In the genomic region with DNA sequence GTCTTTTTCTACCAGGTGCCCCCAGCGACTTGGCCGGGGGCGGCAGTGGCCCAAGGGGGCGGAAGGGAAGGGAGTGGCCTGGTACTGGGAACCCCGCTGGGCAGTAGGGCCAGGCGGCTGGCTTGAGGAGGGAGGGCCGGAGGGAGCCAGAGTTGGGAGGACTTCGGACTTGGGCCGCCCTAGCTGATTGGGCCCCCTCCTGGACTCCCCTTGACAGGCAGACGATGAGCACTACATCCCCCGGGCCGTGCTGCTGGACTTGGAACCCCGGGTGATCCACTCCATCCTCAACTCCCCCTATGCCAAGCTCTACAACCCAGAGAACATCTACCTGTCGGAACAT, we compare ENCODE assay signal across 8 cellular contexts. TPM values are rescaled to one million over a fixed set of nuclear protein-coding genes. Genes with fewer than 3 reads are reported as not detected.
DNase-seq lines count a peak whose midpoint lies in the region; ATAC-seq and TF ChIP-seq lines count a peak whose summit lies in the region.
"Not testable (repeated sequence)": the region's sequence is repeated elsewhere in the genome, so short reads cannot be mapped to it uniquely, and the experiment has no call there.

No MANE protein-coding gene starts in this region.

- intact Hi-C loops in IMR-90 (cut with micrococcal nuclease), result loop anchor here (5.0 kb wide), 1 partner anchor 53 kb away; the partner anchor contains the start of genes RETREG3 and TUBG1
- intact Hi-C loops in esophagus squamous epithelium (cut with DNase I), result not testable (repeated sequence)

- peak; percentile 22 for ATAC-seq in IMR-90 (ENCODE audit: low read depth)

- not testable (repeated sequence) for H3K14ac ChIP-seq in IMR-90 (replicated peaks; ENCODE audit: low read depth, low read length); neuronal stem cell (ENCODE audit: low read length)

- H3K9ac ChIP-seq in BLaER1; IMR-90 (ENCODE audit: low read depth, low read length); neuronal stem cell (ENCODE audit: low read depth, low read length, poor library complexity): not testable (repeated sequence)
- peak overlapping the region in 1 of 2 donors; percentile 73 for H3K9ac ChIP-seq in stomach smooth muscle (ENCODE audit: low read length in 2 of 2)

- H3K23ac ChIP-seq in IMR-90 (ENCODE audit: low read depth, low read length); neuronal stem cell (ENCODE audit: low read depth, low read length, poor library complexity): not testable (repeated sequence)

- no CpG with 5 or more reads among the region's 14 CpGs for WGBS in IMR-90 (ENCODE audit: extremely low coverage in 2 of 2, insufficient read length in 1 of 2), 2 experiments
- WGBS in esophagus squamous epithelium, 2 donors, result no CpG with 5 or more reads among the region's 14 CpGs
- WGBS in neuronal stem cell (ENCODE audit: extremely low coverage in 2 of 2, insufficient read length in 2 of 2, insufficient replicate concordance in 1 of 2), 2 donors, result no CpG with 5 or more reads among the region's 14 CpGs

- not testable (repeated sequence) for H3K27ac ChIP-seq in BLaER1; IMR-90 (ENCODE audit: insufficient read depth, low read length); neuronal stem cell (replicated peaks; ENCODE audit: low read length)
- peak overlapping the region; percentile 67 for H3K27ac ChIP-seq in VCaP
- H3K27ac ChIP-seq in esophagus squamous epithelium, result peak overlapping the region; percentile 73 to 88 (median 80)
- peak overlapping the region; percentile 55 for H3K27ac ChIP-seq in stomach smooth muscle (ENCODE audit: low read length)

- not testable (repeated sequence) for H3K18ac ChIP-seq in IMR-90 (ENCODE audit: low read depth, low read length); neuronal stem cell (ENCODE audit: low read length)

- peak overlapping the region; percentile 69 for H3K4me3 ChIP-seq in BLaER1
- peak overlapping the region; percentile 66 for H3K4me3 ChIP-seq in IMR-90 (ENCODE audit: insufficient read depth, low read depth, low read length)
- H3K4me3 ChIP-seq in astrocyte of the spinal cord (ENCODE audit: low read depth, low read length), result peak overlapping the region; percentile 64
- H3K4me3 ChIP-seq in esophagus squamous epithelium, result peak overlapping the region; percentile 61 to 85 (median 63)
- peak overlapping the region; percentile 58 for H3K4me3 ChIP-seq in kidney epithelial cell (ENCODE audit: low read depth, low read length)
- H3K4me3 ChIP-seq in neuronal stem cell (ENCODE audit: low read length in 2 of 2), result peak overlapping the region; percentile 66 to 84
- peak overlapping the region in 1 of 2 donors; percentile 83 for H3K4me3 ChIP-seq in stomach smooth muscle (ENCODE audit: low read length in 2 of 2)

- H2BK12ac ChIP-seq in neuronal stem cell (ENCODE audit: low read length), result not testable (repeated sequence)

- peaks cover 4 to 28% of the 10 kb centered on the region in 2 experiments; a peak in 2 of 4 replicates for H3K79me1 ChIP-seq in IMR-90 (ENCODE audit: low read depth in 1 of 2, low read length in 2 of 2)
- not testable (repeated sequence) for H3K79me1 ChIP-seq in neuronal stem cell (ENCODE audit: low read depth, low read length)

- H2BK120ac ChIP-seq in IMR-90 (ENCODE audit: low read depth, low read length); neuronal stem cell (ENCODE audit: low read depth, low read length): not testable (repeated sequence)

- in situ Hi-C loops in IMR-90 (cut with MboI; ENCODE audit: low sequenced_read_pairs); astrocyte of the spinal cord (cut with HindIII; ENCODE audit: low sequenced_read_pairs): not testable (repeated sequence)

- not testable (repeated sequence) for H4K5ac ChIP-seq in IMR-90 (ENCODE audit: low read depth, low read length)

- H3K27me3 ChIP-seq in BLaER1; IMR-90 (ENCODE audit: control insufficient read depth, insufficient read depth, low read length); esophagus squamous epithelium; kidney epithelial cell (ENCODE audit: control insufficient read depth, insufficient read depth, low read length); neuronal stem cell (ENCODE audit: control insufficient read depth in 3 of 3, insufficient read depth in 3 of 3, low read depth in 1 of 3, low read length in 3 of 3); stomach smooth muscle (ENCODE audit: control insufficient read depth in 1 of 2, insufficient read depth in 2 of 2, low read length in 2 of 2): not testable (repeated sequence)

- not testable (repeated sequence) for DNase-seq in IMR-90; astrocyte of the spinal cord (ENCODE audit: low read depth, low spot score); esophagus squamous epithelium (lab: John Stamatoyannopoulos, UW); kidney epithelial cell (ENCODE audit: low read depth); neuronal stem cell (ENCODE audit: low spot score)

- POLR2A ChIA-PET in IMR-90 (lab: Charles Lee; ENCODE audit: unreplicated experiment), result not testable (repeated sequence)

- not testable (repeated sequence) for H4K8ac ChIP-seq in IMR-90 (ENCODE audit: low read depth in 2 of 2, low read length in 2 of 2); neuronal stem cell (ENCODE audit: low read depth, low read length)

- not testable (repeated sequence) for H3K4ac ChIP-seq in IMR-90 (ENCODE audit: low read depth, low read length); neuronal stem cell (ENCODE audit: low read length)

- not testable (repeated sequence) for H2AFZ ChIP-seq in IMR-90 (replicated peaks; ENCODE audit: low read length, poor library complexity)
- peak overlapping the region; percentile 96 for H2AFZ ChIP-seq in neuronal stem cell (ENCODE audit: low read length)

- not testable (repeated sequence) for H2AK5ac ChIP-seq in IMR-90 (ENCODE audit: low read depth, low read length); neuronal stem cell (ENCODE audit: low read depth, low read length)

- CTCF ChIA-PET in IMR-90 (lab: Yijun Ruan, JAX), result interaction anchor here (1.1 to 1.6 kb wide), 2 partner anchors 24 to 81 kb away, joined by 3 read pairs; no protein-coding TSS in a partner anchor

- H3K9me3 ChIP-seq in BLaER1; IMR-90 (ENCODE audit: control insufficient read depth, insufficient read depth, low read length); esophagus squamous epithelium; neuronal stem cell (replicated peaks in 1 of 2; ENCODE audit: control insufficient read depth in 2 of 2, insufficient read depth in 1 of 2, low read depth in 1 of 2, low read length in 2 of 2); stomach smooth muscle (ENCODE audit: control insufficient read depth in 2 of 2, low read length in 2 of 2): not testable (repeated sequence)

- BruUV-seq in IMR-90 (replicated peaks; lab: Mats Ljungman, UMichigan), result not testable (repeated sequence)

- H2BK5ac ChIP-seq in IMR-90 (ENCODE audit: low read depth, low read length, poor library complexity, severe bottlenecking); neuronal stem cell (ENCODE audit: low read length): not testable (repeated sequence)

- TF ChIP-seq POLR2A in IMR-90 (IDR thresholded peaks at IDR 0.05; ENCODE audit: low read depth, low read length); esophagus squamous epithelium (IDR thresholded peaks at IDR 0.05): not testable (repeated sequence)

- H3K36me3 ChIP-seq in BLaER1, result peaks cover 30% of the 10 kb centered on the region
- H3K36me3 ChIP-seq in IMR-90 (ENCODE audit: control insufficient read depth, insufficient read depth, low read length); kidney epithelial cell (ENCODE audit: control insufficient read depth, insufficient read depth, low read length): not testable (repeated sequence)
- peaks cover 0 to 37% (median 0%) of the 10 kb centered on the region in 3 donors for H3K36me3 ChIP-seq in esophagus squamous epithelium
- peaks cover 2 to 32% of the 10 kb centered on the region in 2 donors for H3K36me3 ChIP-seq in neuronal stem cell (replicated peaks in 1 of 2; ENCODE audit: control insufficient read depth in 2 of 2, insufficient read depth in 2 of 2, low read length in 2 of 2)
- H3K36me3 ChIP-seq in stomach smooth muscle (ENCODE audit: control insufficient read depth in 2 of 2, insufficient read depth in 2 of 2, low read length in 2 of 2), result peaks cover 4 to 17% of the 10 kb centered on the region in 2 donors

- peaks cover 15% of the 10 kb centered on the region for H3K9me1 ChIP-seq in IMR-90 (ENCODE audit: insufficient read depth, low read length)

- H2BK20ac ChIP-seq in IMR-90 (ENCODE audit: low read depth, low read length), result not testable (repeated sequence)

- H3K56ac ChIP-seq in IMR-90 (ENCODE audit: extremely low read depth, insufficient read depth, low read length), result not testable (repeated sequence)

- H4K20me1 ChIP-seq in BLaER1; IMR-90 (ENCODE audit: insufficient read depth, low read length): not testable (repeated sequence)

- H4K91ac ChIP-seq in IMR-90 (ENCODE audit: insufficient read depth, low read depth, low read length); neuronal stem cell (ENCODE audit: low read depth, low read length, poor library complexity): not testable (repeated sequence)

- H2AK9ac ChIP-seq in IMR-90 (replicated peaks; ENCODE audit: low read depth, low read length, poor library complexity), result not testable (repeated sequence)

- H3K4me2 ChIP-seq in BLaER1 (peak overlapping the region; percentile 87), IMR-90 (ENCODE audit: low read depth, low read length) (peak overlapping the region; percentile 69), neuronal stem cell (ENCODE audit: insufficient read depth, low read length, poor library complexity, severe bottlenecking) (peak overlapping the region; percentile 90)

- not testable (repeated sequence) for TF ChIP-seq RAD21 in IMR-90 (IDR thresholded peaks at IDR 0.05; ENCODE audit: low read length)

- H2BK15ac ChIP-seq in IMR-90 (ENCODE audit: low read depth, low read length); neuronal stem cell (ENCODE audit: low read length): not testable (repeated sequence)

- H3K4me1 ChIP-seq in BLaER1 (peaks cover 26% of the 10 kb centered on the region), esophagus squamous epithelium (peaks cover 5 to 35% (median 13%) of the 10 kb centered on the region in 3 donors), stomach smooth muscle (ENCODE audit: control insufficient read depth, insufficient read depth, low read length) (peaks cover 18% of the 10 kb centered on the region)
- H3K4me1 ChIP-seq in IMR-90 (ENCODE audit: control insufficient read depth, insufficient read depth, low read length); neuronal stem cell (ENCODE audit: control insufficient read depth in 2 of 2, insufficient read depth in 1 of 2, low read depth in 1 of 2, low read length in 2 of 2): not testable (repeated sequence)

- TF ChIP-seq CTCF in IMR-90 (conservative IDR thresholded peaks at IDR 0.05; ENCODE audit: low read depth, low read length); VCaP (conservative IDR thresholded peaks at IDR 0.05); astrocyte of the spinal cord (IDR thresholded peaks at IDR 0.05; ENCODE audit: low read depth, low read length); esophagus squamous epithelium (IDR thresholded peaks at IDR 0.05); kidney epithelial cell (IDR thresholded peaks at IDR 0.05; ENCODE audit: insufficient read depth, low read length, poor library complexity, severe bottlenecking): not testable (repeated sequence)

- dilution Hi-C loops in IMR-90 (cut with HindIII; ENCODE audit: low sequenced_read_pairs, unreplicated experiment), result not testable (repeated sequence)

RNA-seq across cellular contexts. Expression of gene TUBG2, which starts 0.8 kb away (rescaled TPM):
- total RNA-seq in IMR-90 (2012; rRNA removed), result 3.3 and 3.6 TPM in 2 replicates
- 19.4 and 24.6 TPM in 2 replicates for polyA plus RNA-seq in IMR-90 (2012; rRNA removed)
- polyA plus RNA-seq in IMR-90 (2012; cell fraction: cytosol; rRNA removed), result 12.0 and 21.3 TPM in 2 replicates
- polyA plus RNA-seq in IMR-90 (2012; cell fraction: nucleus; rRNA removed; ENCODE audit: low replicate concordance), result 102 and 132 TPM in 2 replicates
- total RNA-seq in esophagus squamous epithelium, result 10 to 100 TPM in 1 of 4 donors, 1 to 10 TPM in 3; 7.1 to 14.5 (median 8.8) TPM
- 11.3 and 15.0 TPM in 2 replicates for total RNA-seq in kidney epithelial cell
- 19.4 TPM for polyA plus RNA-seq in neuronal stem cell (2013, experiment 1 of 2)
- polyA plus RNA-seq in neuronal stem cell (2013, experiment 2 of 2), result 19.8 TPM

RNA-seq across cellular contexts. Expression of gene PLEKHH3, which starts 16.9 kb away (rescaled TPM):
- total RNA-seq in IMR-90 (2012; rRNA removed) (2.5 and 2.9 TPM in 2 replicates), esophagus squamous epithelium (10 to 100 TPM; 41.0 to 55.8 (median 55.1) TPM), kidney epithelial cell (10.2 and 11.2 TPM in 2 replicates)
- 10.5 and 13.2 TPM in 2 replicates for polyA plus RNA-seq in IMR-90 (2012; rRNA removed)
- 10.2 and 13.4 TPM in 2 replicates for polyA plus RNA-seq in IMR-90 (2012; cell fraction: cytosol; rRNA removed)
- 19.1 and 48.9 TPM in 2 replicates for polyA plus RNA-seq in IMR-90 (2012; cell fraction: nucleus; rRNA removed; ENCODE audit: low replicate concordance)
- polyA plus RNA-seq in neuronal stem cell (2013, experiment 1 of 2), result 17.1 TPM
- polyA plus RNA-seq in neuronal stem cell (2013, experiment 2 of 2), result 17.9 TPM

RNA-seq across cellular contexts. Expression of gene CCR10, which starts 21.7 kb away (rescaled TPM):
- total RNA-seq in IMR-90 (2012; rRNA removed) (0.36 and 0.56 TPM in 2 replicates), esophagus squamous epithelium (under 1 TPM in 1 of 4 donors, not detected in 3; 0.76 TPM), kidney epithelial cell (3.1 and 8.9 TPM in 2 replicates)
- polyA plus RNA-seq in IMR-90 (2012; rRNA removed), result 2.4 and 3.0 TPM in 2 replicates
- 2.4 and 5.9 TPM in 2 replicates for polyA plus RNA-seq in IMR-90 (2012; cell fraction: cytosol; rRNA removed)
- 6.1 and 16.6 TPM in 2 replicates for polyA plus RNA-seq in IMR-90 (2012; cell fraction: nucleus; rRNA removed; ENCODE audit: low replicate concordance)
- 1.9 TPM for polyA plus RNA-seq in neuronal stem cell (2013, experiment 1 of 2)
- polyA plus RNA-seq in neuronal stem cell (2013, experiment 2 of 2), result 1.8 TPM

RNA-seq across cellular contexts. Expression of gene CNTNAP1, which starts 22.4 kb away (rescaled TPM):
- total RNA-seq in IMR-90 (2012; rRNA removed), result 10.6 and 12.2 TPM in 2 replicates
- polyA plus RNA-seq in IMR-90 (2012; rRNA removed), result 72.2 and 77.0 TPM in 2 replicates
- polyA plus RNA-seq in IMR-90 (2012; cell fraction: cytosol; rRNA removed), result 58.1 and 68.2 TPM in 2 replicates
- polyA plus RNA-seq in IMR-90 (2012; cell fraction: nucleus; rRNA removed; ENCODE audit: low replicate concordance), result 165 and 241 TPM in 2 replicates
- total RNA-seq in esophagus squamous epithelium, result under 1 TPM; 0.15 to 0.88 (median 0.43) TPM
- total RNA-seq in kidney epithelial cell, result 5.8 and 7.0 TPM in 2 replicates
- polyA plus RNA-seq in neuronal stem cell (2013, experiment 1 of 2), result 6.1 TPM
- 5.9 TPM for polyA plus RNA-seq in neuronal stem cell (2013, experiment 2 of 2)

RNA-seq across cellular contexts. Expression of gene TUBG1, which starts 50.4 kb away (rescaled TPM):
- total RNA-seq in IMR-90 (2012; rRNA removed) (38.9 and 42.5 TPM in 2 replicates), esophagus squamous epithelium (10 to 100 TPM; 22.3 to 61.9 (median 46.5) TPM), kidney epithelial cell (37.6 and 56.1 TPM in 2 replicates)
- 93.8 and 94.5 TPM in 2 replicates for polyA plus RNA-seq in IMR-90 (2012; rRNA removed)
- 39.9 and 84.1 TPM in 2 replicates for polyA plus RNA-seq in IMR-90 (2012; cell fraction: cytosol; rRNA removed)
- polyA plus RNA-seq in IMR-90 (2012; cell fraction: nucleus; rRNA removed; ENCODE audit: low replicate concordance), result 47.0 and 75.2 TPM in 2 replicates
- 89.3 TPM for polyA plus RNA-seq in neuronal stem cell (2013, experiment 1 of 2)
- polyA plus RNA-seq in neuronal stem cell (2013, experiment 2 of 2), result 88.4 TPM
